Comparison of ENCODE assay signal across 8 cellular contexts in the genomic region with DNA sequence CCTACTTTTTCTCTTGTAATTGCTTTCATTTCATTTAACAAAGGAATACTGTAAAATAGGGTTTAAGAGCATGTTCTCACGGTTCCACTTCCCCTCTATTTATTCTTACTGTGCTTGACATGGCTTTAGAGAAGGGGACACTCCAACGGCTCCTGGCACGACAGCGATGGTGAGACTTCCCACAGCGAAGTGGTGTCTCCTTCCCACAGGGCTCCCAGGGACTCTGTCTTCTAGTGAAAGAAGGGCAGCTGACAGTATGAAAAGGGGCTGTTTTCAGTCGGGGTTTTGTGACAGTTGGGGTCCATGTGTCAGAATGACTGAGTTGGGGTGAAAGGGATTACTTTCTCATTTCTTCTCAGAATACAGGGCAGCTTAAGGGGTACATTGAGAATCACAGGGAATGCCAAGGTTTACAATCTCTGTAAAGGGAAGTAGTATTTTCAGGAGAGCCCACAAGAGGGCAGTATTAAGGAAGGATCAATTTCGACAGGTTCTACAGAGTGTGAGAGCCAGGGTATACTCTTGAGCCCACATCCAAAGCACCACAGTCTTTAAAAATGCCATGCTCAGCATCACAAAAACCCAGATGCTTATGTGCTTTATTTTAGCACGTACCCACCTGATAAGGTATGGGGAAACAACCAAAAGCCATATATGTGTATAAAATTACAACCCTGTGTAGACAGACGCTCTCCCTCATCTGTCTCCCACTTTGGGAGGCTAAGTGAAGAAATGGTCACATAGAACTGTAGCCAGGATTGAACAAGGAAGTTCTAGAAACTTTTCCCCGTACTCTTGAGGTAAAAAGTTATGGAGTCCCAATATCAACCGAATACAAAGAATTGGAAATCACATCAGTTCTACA. TPM values are rescaled to one million over a fixed set of nuclear protein-coding genes. Genes with fewer than 3 reads are reported as not detected.
DNase-seq lines count a peak whose midpoint lies in the region; ATAC-seq and TF ChIP-seq lines count a peak whose summit lies in the region.

No MANE protein-coding gene starts in this region.

- H3K4me3 ChIP-seq in HEK293 (ENCODE audit: low read depth, low read length) (no peak overlapping the region), upper lobe of right lung (no peak overlapping the region)

- TF ChIP-seq CTCF in C4-2B (conservative IDR thresholded peaks at IDR 0.05) (peak; percentile 76), HEK293 (tag by site-specific recombination; IDR thresholded peaks at IDR 0.05) (no peak), glutamatergic neuron (IDR thresholded peaks at IDR 0.05; ENCODE audit: partially characterized antibody, unreplicated experiment) (peak; percentile 59), upper lobe of right lung (IDR thresholded peaks at IDR 0.05) (peak; percentile 59)

- ATAC-seq in upper lobe of right lung, result peak; percentile 76

- no peaks in the 10 kb centered on the region for H3K4me1 ChIP-seq in HEK293 (ENCODE audit: control insufficient read depth, insufficient read depth, low read length)
- no peaks in the 10 kb centered on the region for H3K4me1 ChIP-seq in upper lobe of right lung

- H3K9me3 ChIP-seq in HEK293 (ENCODE audit: control insufficient read depth, insufficient read depth, low read depth, low read length) (no peaks in the 10 kb centered on the region), upper lobe of right lung (no peaks in the 10 kb centered on the region)

- H3K4me1 Mint-ChIP-seq in glutamatergic neuron (ENCODE audit: low read depth, unreplicated experiment), result no peaks in the 10 kb centered on the region

- peaks cover 9% of the 10 kb centered on the region for H3K27me3 ChIP-seq in upper lobe of right lung

- POLR2A ChIA-PET in HEK293 (lab: Yijun Ruan, JAX), result no interaction called here

- peaks cover 3% of the 10 kb centered on the region for H3K9me3 Mint-ChIP-seq in glutamatergic neuron (ENCODE audit: unreplicated experiment)

- intact Hi-C loops in upper lobe of right lung (cut with DNase I), result no loop called here

- no peaks in the 10 kb centered on the region for H3K36me3 ChIP-seq in HEK293 (ENCODE audit: control insufficient read depth in 2 of 2, insufficient read depth in 1 of 2, low read length in 2 of 2)
- no peaks in the 10 kb centered on the region for H3K36me3 ChIP-seq in upper lobe of right lung

- H3K27me3 Mint-ChIP-seq in glutamatergic neuron (ENCODE audit: unreplicated experiment), result no peaks in the 10 kb centered on the region

- H3K27ac Mint-ChIP-seq in glutamatergic neuron (ENCODE audit: unreplicated experiment), result no peak overlapping the region

- DNase-seq in RKO (ENCODE audit: low spot score) (peak; percentile 46), glutamatergic neuron (no peak), upper lobe of right lung (no peak), hippocampal formation (lab: John Stamatoyannopoulos, UW) (no peak), T-helper 2 cell (no peak)
- DNase-seq in stimulated activated CD4-positive, alpha-beta T cell treated with anti-CD3 and anti-CD28 coated beads, Interleukin-4, amount 100 ng/mL, for 1 hour, result no peak

- CTCF ChIA-PET in HEK293 (lab: Yijun Ruan, JAX), result interaction anchor here (0.5 to 1.6 kb wide), 16 partner anchors 8 to 657 kb away, joined by 3 to 7 read pairs (median 3); partner anchors contain the start of gene RAPGEF4

- no peaks in the 10 kb centered on the region for H3K36me3 Mint-ChIP-seq in glutamatergic neuron (ENCODE audit: unreplicated experiment)

- H3K27ac ChIP-seq in C4-2B (no peak overlapping the region), HEK293 (ENCODE audit: extremely low read depth, low read depth, low read length) (no peak overlapping the region), upper lobe of right lung (no peak overlapping the region)

- no peak overlapping the region for H3K4me3 Mint-ChIP-seq in glutamatergic neuron (ENCODE audit: unreplicated experiment)

TF ChIP-seq in HEK293, 187 proteins besides CTCF, POLR2A, EP300 and RAD21:
- TF ChIP-seq ZNF654 (tag by site-specific recombination; IDR thresholded peaks at IDR 0.05; ENCODE audit: low read depth) (peak; percentile 47), ZNF747 (tag by site-specific recombination; IDR thresholded peaks at IDR 0.05) (no peak)

RNA-seq across cellular contexts. Expression of gene RAPGEF4, which starts 31.3 kb away (rescaled TPM):
- total RNA-seq in glutamatergic neuron (ENCODE audit: unreplicated experiment) (8.7 TPM), upper lobe of right lung (21.8 TPM)
